ENCODE assay signal across 8 cellular contexts in genomic region chr11:3581389-3581725, GRCh38.
A peak's percentile ranks its signal among the peaks of the same experiment; 100 is the strongest.
DNase-seq lines count a peak whose midpoint lies in the region; ATAC-seq and TF ChIP-seq lines count a peak whose summit lies in the region.
"Not testable (repeated sequence)": the region's sequence is repeated elsewhere in the genome, so short reads cannot be mapped to it uniquely, and the experiment has no call there.

No MANE protein-coding gene starts in this region.

- not testable (repeated sequence) for H3K4me1 ChIP-seq in BLaER1; PC-9 (replicated peaks; ENCODE audit: insufficient read depth); left ventricle myocardium inferior
- H3K4me1 ChIP-seq in GM23338 (ENCODE audit: insufficient read depth): peaks cover 26% of the 10 kb centered on the region

- H3K4me1 Mint-ChIP-seq in GM23338: peaks cover 43% of the 10 kb centered on the region
- not testable (repeated sequence) for H3K4me1 Mint-ChIP-seq in activated CD4-positive, alpha-beta memory T cell treated with anti-CD3 and anti-CD28 coated beads for 36 hours (ENCODE audit: low read depth); activated naive CD8-positive, alpha-beta T cell treated with anti-CD3 and anti-CD28 coated beads, Interleukin-2, amount 10 ng/mL, durations not matched to agents 7 days and 5 days
- H3K4me1 Mint-ChIP-seq in natural killer cell treated with Interleukin-12 subunit alpha and Interleukin-12 subunit beta and Interleukin-15 and Interleukin-18, amount 100 ng/mL, for 72 hours (ENCODE audit: low read depth in 2 of 2): peaks cover 8 to 11% of the 10 kb centered on the region in 2 donors
- peaks cover 23% of the 10 kb centered on the region for H3K4me1 Mint-ChIP-seq in stimulated activated naive CD8-positive, alpha-beta T cell treated with anti-CD3 and anti-CD28 coated beads, Interleukin-15, amount 100 ng/mL, for 72 hours

- POLR2A ChIA-PET in PC-9 (lab: Charles Lee; ENCODE audit: unreplicated experiment); activated CD4-positive, alpha-beta memory T cell treated with anti-CD3 and anti-CD28 coated beads for 36 hours (lab: Charles Lee); activated naive CD8-positive, alpha-beta T cell treated with anti-CD3 and anti-CD28 coated beads, Interleukin-2, amount 10 ng/mL, durations not matched to agents 7 days and 5 days (lab: Charles Lee): not testable (repeated sequence)

- peak overlapping the region; percentile 75 for H3K4me3 Mint-ChIP-seq in GM23338
- H3K4me3 Mint-ChIP-seq in activated CD4-positive, alpha-beta memory T cell treated with anti-CD3 and anti-CD28 coated beads for 36 hours: peak overlapping the region; percentile 39
- peak overlapping the region; percentile 55 for H3K4me3 Mint-ChIP-seq in activated naive CD8-positive, alpha-beta T cell treated with anti-CD3 and anti-CD28 coated beads, Interleukin-2, amount 10 ng/mL, durations not matched to agents 7 days and 5 days
- peak overlapping the region; percentile 42 for H3K4me3 Mint-ChIP-seq in natural killer cell treated with Interleukin-12 subunit alpha and Interleukin-12 subunit beta and Interleukin-15 and Interleukin-18, amount 100 ng/mL, for 72 hours
- H3K4me3 Mint-ChIP-seq in stimulated activated naive CD8-positive, alpha-beta T cell treated with anti-CD3 and anti-CD28 coated beads, Interleukin-15, amount 100 ng/mL, for 72 hours: peak overlapping the region; percentile 56 to 77

- H3K27me3 Mint-ChIP-seq in GM23338 (ENCODE audit: insufficient read depth, low read depth, poor library complexity): peaks cover 38% of the 10 kb centered on the region
- H3K27me3 Mint-ChIP-seq in activated CD4-positive, alpha-beta memory T cell treated with anti-CD3 and anti-CD28 coated beads for 36 hours: peaks cover 20% of the 10 kb centered on the region
- H3K27me3 Mint-ChIP-seq in activated naive CD8-positive, alpha-beta T cell treated with anti-CD3 and anti-CD28 coated beads, Interleukin-2, amount 10 ng/mL, durations not matched to agents 7 days and 5 days: peaks cover 41% of the 10 kb centered on the region
- H3K27me3 Mint-ChIP-seq in natural killer cell treated with Interleukin-12 subunit alpha and Interleukin-12 subunit beta and Interleukin-15 and Interleukin-18, amount 100 ng/mL, for 72 hours: peaks cover 26 to 35% of the 10 kb centered on the region in 2 donors
- peaks cover 74% of the 10 kb centered on the region for H3K27me3 Mint-ChIP-seq in stimulated activated naive CD8-positive, alpha-beta T cell treated with anti-CD3 and anti-CD28 coated beads, Interleukin-15, amount 100 ng/mL, for 72 hours

- H3K27ac Mint-ChIP-seq in GM23338; activated naive CD8-positive, alpha-beta T cell treated with anti-CD3 and anti-CD28 coated beads, Interleukin-2, amount 10 ng/mL, durations not matched to agents 7 days and 5 days; natural killer cell treated with Interleukin-12 subunit alpha and Interleukin-12 subunit beta and Interleukin-15 and Interleukin-18, amount 100 ng/mL, for 72 hours; stimulated activated naive CD8-positive, alpha-beta T cell treated with anti-CD3 and anti-CD28 coated beads, Interleukin-15, amount 100 ng/mL, for 72 hours: not testable (repeated sequence)
- H3K27ac Mint-ChIP-seq in activated CD4-positive, alpha-beta memory T cell treated with anti-CD3 and anti-CD28 coated beads for 36 hours: peak overlapping the region; percentile 13

- not testable (repeated sequence) for H3K79me2 ChIP-seq in GM23338 (replicated peaks; ENCODE audit: insufficient read depth); PC-9 (ENCODE audit: low read depth)

- not testable (repeated sequence) for H3K9me3 Mint-ChIP-seq in GM23338; activated CD4-positive, alpha-beta memory T cell treated with anti-CD3 and anti-CD28 coated beads for 36 hours; activated naive CD8-positive, alpha-beta T cell treated with anti-CD3 and anti-CD28 coated beads, Interleukin-2, amount 10 ng/mL, durations not matched to agents 7 days and 5 days; natural killer cell treated with Interleukin-12 subunit alpha and Interleukin-12 subunit beta and Interleukin-15 and Interleukin-18, amount 100 ng/mL, for 72 hours; stimulated activated naive CD8-positive, alpha-beta T cell treated with anti-CD3 and anti-CD28 coated beads, Interleukin-15, amount 100 ng/mL, for 72 hours

- BruUV-seq in PC-9 (replicated peaks; lab: Mats Ljungman, UMichigan): not testable (repeated sequence)

- peak overlapping the region; percentile 67; the same call in 1 of the 2 replicates for H3K4me3 ChIP-seq in BLaER1
- not testable (repeated sequence) for H3K4me3 ChIP-seq in GM23338, PC-9, left ventricle myocardium inferior

- TF ChIP-seq CTCF in GM23338 (conservative IDR thresholded peaks at IDR 0.05; ENCODE audit: low read depth in 2 of 2): peak in 1 of 2 experiments; percentile 24; a peak in 1 of 4 replicates
- TF ChIP-seq CTCF in PC-9 (conservative IDR thresholded peaks at IDR 0.05): 0 out of 2 replicates have a peak, but pooled peaks have one; percentile 1
- TF ChIP-seq CTCF in left ventricle myocardium inferior (IDR thresholded peaks at IDR 0.05; ENCODE audit: borderline replicate concordance): peak; percentile 6

- not testable (repeated sequence) for H4K20me1 ChIP-seq in BLaER1; GM23338 (replicated peaks; ENCODE audit: insufficient read depth); PC-9 (ENCODE audit: insufficient read depth)

- not testable (repeated sequence) for H2AFZ ChIP-seq in GM23338, PC-9

- H3K36me3 ChIP-seq in BLaER1; GM23338 (ENCODE audit: insufficient read depth); PC-9 (ENCODE audit: low read depth); left ventricle myocardium inferior: not testable (repeated sequence)

- H3K27me3 ChIP-seq in BLaER1 (peaks cover 15% of the 10 kb centered on the region; the same call in 1 of the 2 replicates), GM23338 (ENCODE audit: insufficient read depth) (peaks cover 18% of the 10 kb centered on the region), PC-9 (ENCODE audit: insufficient read depth, low read depth) (peaks cover 16% of the 10 kb centered on the region), left ventricle myocardium inferior (ENCODE audit: low read depth) (peaks cover 52% of the 10 kb centered on the region)

- H3K4me2 ChIP-seq in BLaER1 (peak overlapping the region; percentile 88), PC-9 (peak overlapping the region; percentile 60; the same call in 1 of the 2 replicates)
- not testable (repeated sequence) for H3K4me2 ChIP-seq in GM23338

- CTCF ChIA-PET in PC-9 (lab: Charles Lee): not testable (repeated sequence)
- CTCF ChIA-PET in activated CD4-positive, alpha-beta memory T cell treated with anti-CD3 and anti-CD28 coated beads for 36 hours (lab: Charles Lee): interaction anchor here (0.7 to 1.2 kb wide), 4 partner anchors 29 to 128 kb away, joined by 3 to 4 read pairs (median 3); no protein-coding TSS in a partner anchor

- not testable (repeated sequence) for H3K9me2 ChIP-seq in GM23338 (ENCODE audit: insufficient read depth); PC-9 (ENCODE audit: insufficient read depth)

- not testable (repeated sequence) for H3K9ac ChIP-seq in BLaER1

- intact Hi-C loops in PC-9 (cut with micrococcal nuclease; ENCODE audit: unreplicated experiment); activated CD4-positive, alpha-beta memory T cell treated with anti-CD3 and anti-CD28 coated beads for 36 hours (cut with micrococcal nuclease); left ventricle myocardium inferior (cut with micrococcal nuclease): not testable (repeated sequence)

- H3K36me3 Mint-ChIP-seq in GM23338 (ENCODE audit: low read depth); activated CD4-positive, alpha-beta memory T cell treated with anti-CD3 and anti-CD28 coated beads for 36 hours; activated naive CD8-positive, alpha-beta T cell treated with anti-CD3 and anti-CD28 coated beads, Interleukin-2, amount 10 ng/mL, durations not matched to agents 7 days and 5 days; natural killer cell treated with Interleukin-12 subunit alpha and Interleukin-12 subunit beta and Interleukin-15 and Interleukin-18, amount 100 ng/mL, for 72 hours: not testable (repeated sequence)

- DNase-seq in GM23338 (ENCODE audit: low spot score); PC-9; activated CD4-positive, alpha-beta memory T cell treated with anti-CD3 and anti-CD28 coated beads for 36 hours; activated naive CD8-positive, alpha-beta T cell treated with anti-CD3 and anti-CD28 coated beads, Interleukin-2, amount 10 ng/mL, durations not matched to agents 7 days and 5 days; left ventricle myocardium inferior; natural killer cell treated with Interleukin-12 subunit alpha and Interleukin-12 subunit beta and Interleukin-15 and Interleukin-18, amount 100 ng/mL, for 72 hours (ENCODE audit: low spot score); stimulated activated naive CD8-positive, alpha-beta T cell treated with anti-CD3 and anti-CD28 coated beads, Interleukin-15, amount 100 ng/mL, for 72 hours: not testable (repeated sequence)

- H3F3A ChIP-seq in GM23338 (replicated peaks; ENCODE audit: low read depth); PC-9 (ENCODE audit: insufficient read depth, low read depth): not testable (repeated sequence)

- ATAC-seq in GM23338; activated naive CD8-positive, alpha-beta T cell treated with anti-CD3 and anti-CD28 coated beads, Interleukin-2, amount 10 ng/mL, durations not matched to agents 7 days and 5 days (ENCODE audit: low read depth); natural killer cell treated with Interleukin-12 subunit alpha and Interleukin-12 subunit beta and Interleukin-15 and Interleukin-18, amount 100 ng/mL, for 72 hours; stimulated activated naive CD8-positive, alpha-beta T cell treated with anti-CD3 and anti-CD28 coated beads, Interleukin-15, amount 100 ng/mL, for 72 hours: not testable (repeated sequence)

- not testable (repeated sequence) for H3K9me3 ChIP-seq in BLaER1; PC-9 (ENCODE audit: insufficient read depth, low read depth); left ventricle myocardium inferior (replicated peaks)

- H3K27ac ChIP-seq in BLaER1; GM23338 (ENCODE audit: low read depth); PC-9; left ventricle myocardium inferior (replicated peaks): not testable (repeated sequence)
